14 cellular contexts compared by ENCODE assay signal in genomic region chr19:3119071-3119781, GRCh38. TPM values are rescaled to one million over a fixed set of nuclear protein-coding genes. Genes with fewer than 3 reads are reported as not detected.
A peak's percentile ranks its signal among the peaks of the same experiment; 100 is the strongest.
DNase-seq lines count a peak whose midpoint lies in the region; ATAC-seq and TF ChIP-seq lines count a peak whose summit lies in the region.
"Had no signal": no experiment of that assay in that cellular context is flagged by ENCODE, and none has a peak within 500 bp of the region (broad histone marks: within the 10 kb centered on the region; RNA-seq: fewer than 3 reads in every experiment).

No MANE protein-coding gene starts in this region.

- H3K27me3 Mint-ChIP-seq in H9 (ENCODE audit: low read depth) = no peaks in the 10 kb centered on the region
- H3K27me3 Mint-ChIP-seq: CD4-positive, CD25-positive, alpha-beta regulatory T cell had no signal

- TF ChIP-seq POLR2A in right lobe of liver (IDR thresholded peaks at IDR 0.05) = no peak

- peak; percentile 28 for DNase-seq in Right ventricle myocardium inferior (ENCODE audit: missing footprints)
- no peak for DNase-seq in left ventricle myocardium inferior
- DNase-seq in H9 = no peak
- no peak for DNase-seq in dorsolateral prefrontal cortex
- DNase-seq in right lobe of liver = peak in 2 of 3 donors; percentile 9 to 29
- DNase-seq in NCI-H1694 treated with DMSO at 0.1 percent for 48 hours (lab: John Stamatoyannopoulos, UW) = no peak
- no peak for DNase-seq in NCI-H1092 treated with DMSO at 0.1 percent for 48 hours (lab: John Stamatoyannopoulos, UW)
- no peak for DNase-seq in midbrain (lab: John Stamatoyannopoulos, UW)
- DNase-seq: CD4-positive, CD25-positive, alpha-beta regulatory T cell; DMS 273 treated with DMSO at 0.1 percent for 48 hours; GM23248 had no signal

- H2AK5ac ChIP-seq in H9 (ENCODE audit: insufficient read length, low read length) = no peak overlapping the region

- no peak overlapping the region for H3K23ac ChIP-seq in H9 (ENCODE audit: insufficient read length, low read depth, low read length)

- no peak overlapping the region for H3K4ac ChIP-seq in H9 (ENCODE audit: low read depth, low read length)

- H2BK20ac ChIP-seq in H9 (ENCODE audit: low read depth, low read length, poor library complexity, severe bottlenecking) = no peak overlapping the region

- H3K18ac ChIP-seq in H9 (ENCODE audit: insufficient read length, low read depth, low read length) = no peak overlapping the region

- no peaks in the 10 kb centered on the region for H3K9me3 Mint-ChIP-seq in H9
- H3K9me3 Mint-ChIP-seq: CD4-positive, CD25-positive, alpha-beta regulatory T cell had no signal

- H3K9me3 ChIP-seq in left ventricle myocardium inferior (replicated peaks) (no peaks in the 10 kb centered on the region), H9 (ENCODE audit: control insufficient read depth, low read depth, low read length) (no peaks in the 10 kb centered on the region), right lobe of liver (no peaks in the 10 kb centered on the region)

- no peaks in the 10 kb centered on the region for H3K79me2 ChIP-seq in H9 (ENCODE audit: insufficient read depth, low read length)

- peaks cover 0 to 4% (median 0%) of the 10 kb centered on the region in 3 experiments; a peak in 2 of 7 replicates for H3K36me3 Mint-ChIP-seq in H9 (ENCODE audit: insufficient read depth in 1 of 3, low read depth in 3 of 3)
- H3K36me3 Mint-ChIP-seq: CD4-positive, CD25-positive, alpha-beta regulatory T cell had no signal

- no peak overlapping the region for H3K4me3 Mint-ChIP-seq in H9
- H3K4me3 Mint-ChIP-seq: CD4-positive, CD25-positive, alpha-beta regulatory T cell had no signal

- no peaks in the 10 kb centered on the region for H3K27me3 ChIP-seq in left ventricle myocardium inferior (ENCODE audit: low read depth)
- H3K27me3 ChIP-seq in H9 (ENCODE audit: insufficient read depth, low read length) = no peaks in the 10 kb centered on the region
- no peaks in the 10 kb centered on the region for H3K27me3 ChIP-seq in dorsolateral prefrontal cortex
- H3K27me3 ChIP-seq in right lobe of liver = no peaks in the 10 kb centered on the region

- no peaks in the 10 kb centered on the region for H4K20me1 ChIP-seq in H9 (ENCODE audit: control insufficient read depth, insufficient read depth, insufficient read length)

- H3T11ph ChIP-seq in H9 (ENCODE audit: low read length) = no peak overlapping the region

- H3K79me1 ChIP-seq in H9 (ENCODE audit: insufficient read depth, low read depth, low read length, poor library complexity, severe bottlenecking) = no peaks in the 10 kb centered on the region

- H2BK12ac ChIP-seq in H9 (ENCODE audit: insufficient read length, low read depth, low read length) = no peak overlapping the region

- H3K27ac ChIP-seq in left ventricle myocardium inferior (replicated peaks) (no peak overlapping the region), H9 (ENCODE audit: insufficient read length, low read depth, low read length) (no peak overlapping the region), dorsolateral prefrontal cortex (peak overlapping the region in 37 of 59 donors; percentile 16 to 82 (median 64)), right lobe of liver (no peak overlapping the region)
- H3K27ac ChIP-seq: 22Rv1, GM23248 had no signal

- H2BK5ac ChIP-seq in H9 (ENCODE audit: insufficient read length, low read length) = no peak overlapping the region

- H3K4me3 ChIP-seq in left ventricle myocardium inferior = no peak overlapping the region
- H3K4me3 ChIP-seq in dorsolateral prefrontal cortex = no peak overlapping the region
- no peak overlapping the region for H3K4me3 ChIP-seq in right lobe of liver
- H3K4me3 ChIP-seq: GM23248 had no signal

- H2AFZ ChIP-seq in H9 (ENCODE audit: low read length) = no peak overlapping the region
- H2AFZ ChIP-seq: GM23248 had no signal

- TF ChIP-seq CTCF in left ventricle myocardium inferior (IDR thresholded peaks at IDR 0.05; ENCODE audit: borderline replicate concordance) (no peak), H9 (conservative IDR thresholded peaks at IDR 0.05) (no peak), dorsolateral prefrontal cortex (IDR thresholded peaks at IDR 0.05 in 54 of 56, conservative IDR thresholded peaks at IDR 0.05 in 2 of 56; ENCODE audit: low read depth in 1 of 56, partially characterized antibody in 56 of 56) (no peak), right lobe of liver (IDR thresholded peaks at IDR 0.05) (no peak)

- WGBS in H9 (ENCODE audit: extremely low coverage, insufficient read length, low lambda C conversion rate) = no CpG with 5 or more reads among the region's 28 CpGs
- 81% methylated on average over 19 of the region's 28 CpGs for WGBS in right lobe of liver (ENCODE audit: insufficient coverage, low coverage, low lambda C conversion rate, missing lambda C conversion rate)

- intact Hi-C loops in Right ventricle myocardium inferior (cut with DNase I) = no loop called here
- intact Hi-C loops in left ventricle myocardium inferior (cut with micrococcal nuclease) = no loop called here
- intact Hi-C loops in dorsolateral prefrontal cortex (cut with DNase I) = no loop called here
- intact Hi-C loops in right lobe of liver (cut with DNase I) = no loop called here

- no peak overlapping the region for H4K5ac ChIP-seq in H9 (ENCODE audit: insufficient read length, low read depth, low read length)

- no peak overlapping the region for H3K56ac ChIP-seq in H9 (ENCODE audit: insufficient read length, low read depth, low read length)

- H3K23me2 ChIP-seq in H9 (ENCODE audit: insufficient read length, low read depth, low read length, poor library complexity, severe bottlenecking) = no peaks in the 10 kb centered on the region

- peaks cover 20% of the 10 kb centered on the region for H3K4me1 ChIP-seq in left ventricle myocardium inferior
- H3K4me1 ChIP-seq in H9 (ENCODE audit: insufficient read depth, low read length) = no peaks in the 10 kb centered on the region; the same call in 1 of the 2 replicates
- peaks cover 0 to 17% (median 4%) of the 10 kb centered on the region in 4 donors for H3K4me1 ChIP-seq in right lobe of liver

- H3K4me1 Mint-ChIP-seq in H9 = peaks cover 2 to 7% of the 10 kb centered on the region in 2 experiments; a peak in 2 of 4 replicates
- H3K4me1 Mint-ChIP-seq: CD4-positive, CD25-positive, alpha-beta regulatory T cell had no signal

- H4K8ac ChIP-seq in H9 (replicated peaks; ENCODE audit: insufficient read length, low read depth, low read length) = no peak overlapping the region

- H3K36me3 ChIP-seq in left ventricle myocardium inferior (peaks cover 75% of the 10 kb centered on the region), right lobe of liver (peaks cover 0 to 20% (median 3%) of the 10 kb centered on the region in 4 donors)

- H2BK15ac ChIP-seq in H9 (ENCODE audit: low read depth, low read length) = no peak overlapping the region

- ATAC-seq in Right ventricle myocardium inferior (no peak), right lobe of liver (no peak)

- H3K27ac Mint-ChIP-seq in H9 = peak overlapping the region; percentile 7 to 72 (median 72); a peak in 2 of 7 replicates
- H3K27ac Mint-ChIP-seq: CD4-positive, CD25-positive, alpha-beta regulatory T cell had no signal

- H4K91ac ChIP-seq in H9 (ENCODE audit: insufficient read length, low read depth, low read length) = no peak overlapping the region

- no peak overlapping the region for H3K9ac ChIP-seq in H9 (ENCODE audit: extremely low read depth, insufficient read length, low read length)
- H3K9ac ChIP-seq: GM23248 had no signal

- H3K4me2 ChIP-seq in H9 (ENCODE audit: insufficient read depth, insufficient read length, low read length) = no peak overlapping the region

- H3K14ac ChIP-seq in H9 (ENCODE audit: insufficient read depth, low read length) = no peak overlapping the region

- H2BK120ac ChIP-seq in H9 (ENCODE audit: low read depth, low read length, poor library complexity, severe bottlenecking) = no peak overlapping the region

RNA-seq across cellular contexts. Expression of gene GNA15, which starts 16.6 kb away (rescaled TPM):
- total RNA-seq in Right ventricle myocardium inferior (2.9 TPM), left ventricle myocardium inferior (1.2 TPM), H9 (2021) (0.20 TPM in 1 of 2 replicates, not detected in the other), dorsolateral prefrontal cortex (10 to 100 TPM in 2 of 120 experiments, 1 to 10 TPM in 118; 2.3 to 11.9 (median 6.1) TPM), right lobe of liver (1 to 10 TPM in 2 of 6 experiments, under 1 TPM in 4; 0.31 to 3.9 (median 0.83) TPM)
- total RNA-seq: Daoy, GM23248 had no signal

RNA-seq across cellular contexts. Expression of gene GNA11, which starts 25.1 kb away (rescaled TPM):
- total RNA-seq in Right ventricle myocardium inferior (64.7 TPM), left ventricle myocardium inferior (58.1 TPM), H9 (2021) (23.1 and 24.0 TPM in 2 replicates), dorsolateral prefrontal cortex (100 to 1,000 TPM in 1 of 120 experiments, 10 to 100 TPM in 119; 48.7 to 103 (median 61.3) TPM), right lobe of liver (10 to 100 TPM; 19.5 to 28.0 (median 22.4) TPM)

RNA-seq across cellular contexts. Expression of gene TLE5, which starts 56.9 kb away (rescaled TPM):
- 775 TPM for total RNA-seq in Right ventricle myocardium inferior
- total RNA-seq in left ventricle myocardium inferior = 799 TPM
- 218 and 221 TPM in 2 replicates for total RNA-seq in H9 (2021)
- total RNA-seq in dorsolateral prefrontal cortex = 100 to 1,000 TPM; 425 to 952 (median 709) TPM
- 100 to 1,000 TPM; 119 to 198 (median 152) TPM for total RNA-seq in right lobe of liver

RNA-seq across cellular contexts. Expression of gene S1PR4, which starts 59.3 kb away (rescaled TPM):
- total RNA-seq in Right ventricle myocardium inferior (1.2 TPM), left ventricle myocardium inferior (0.60 TPM), H9 (2021) (not detected in 2 replicates), dorsolateral prefrontal cortex (1 to 10 TPM in 9 of 120 experiments, under 1 TPM in 55, not detected in 56; 0.28 to 3.3 (median 0.64) TPM), right lobe of liver (1 to 10 TPM in 3 of 6 experiments, under 1 TPM in 3; 0.53 to 2.2 (median 0.97) TPM)
- total RNA-seq: A673, Daoy, GM23248 had no signal

Comparison
In these comparisons a context has a peak if more than half of its experiments do, and no peak if none do; other contexts are left out.
1. DNase-seq: peak in Right ventricle myocardium inferior (single experiment) and right lobe of liver (2 of 3); none in left ventricle myocardium inferior (single experiment), H9 (single experiment), dorsolateral prefrontal cortex (0 of 10), NCI-H1694 treated with DMSO at 0.1 percent for 48 hours (single experiment), NCI-H1092 treated with DMSO at 0.1 percent for 48 hours (single experiment) and midbrain (single experiment).
2. H3K27ac ChIP-seq: peak in dorsolateral prefrontal cortex (37 of 59); none in left ventricle myocardium inferior (single experiment), H9 (single experiment) and right lobe of liver (0 of 3).